Comparison of ENCODE assay signal across 9 cellular contexts in genomic region chr18:457120-457519, GRCh38. TPM values are rescaled to one million over a fixed set of nuclear protein-coding genes. Genes with fewer than 3 reads are reported as not detected.
DNase-seq lines count a peak whose midpoint lies in the region; ATAC-seq and TF ChIP-seq lines count a peak whose summit lies in the region.
"Had no signal": no experiment of that assay in that cellular context is flagged by ENCODE, and none has a peak within 500 bp of the region (broad histone marks: within the 10 kb centered on the region; RNA-seq: fewer than 3 reads in every experiment).

No MANE protein-coding gene starts in this region.

- H3K4me1 Mint-ChIP-seq in neural crest cell, result peaks cover 5% of the 10 kb centered on the region
- H3K4me1 Mint-ChIP-seq: activated naive CD4-positive, alpha-beta T cell treated with anti-CD3 and anti-CD28 coated beads, Interleukin-2, amount 50 U/mL, for 24 hours had no signal

- no peaks in the 10 kb centered on the region for H3K27me3 ChIP-seq in esophagus (ENCODE audit: control insufficient read depth in 1 of 2, insufficient read depth in 2 of 2, low read length in 2 of 2)

- no peaks in the 10 kb centered on the region for H3K9me3 ChIP-seq in esophagus (ENCODE audit: control insufficient read depth in 2 of 2, insufficient read depth in 1 of 2, low read depth in 1 of 2, low read length in 1 of 2)

- no peaks in the 10 kb centered on the region for H3K36me3 ChIP-seq in esophagus (ENCODE audit: control insufficient read depth in 2 of 2, insufficient read depth in 2 of 2, low read length in 1 of 2)

- H3K4me3 Mint-ChIP-seq in neural crest cell, result no peak overlapping the region
- H3K4me3 Mint-ChIP-seq: activated naive CD4-positive, alpha-beta T cell treated with anti-CD3 and anti-CD28 coated beads, Interleukin-2, amount 50 U/mL, for 24 hours had no signal

- TF ChIP-seq CTCF in AG10803 (conservative IDR thresholded peaks at IDR 0.05; ENCODE audit: low read length) (no peak), neural crest cell (conservative IDR thresholded peaks at IDR 0.05) (no peak)

- H3K4me3 ChIP-seq in AG10803 (ENCODE audit: low read length), result peak overlapping the region; percentile 43
- no peak overlapping the region for H3K4me3 ChIP-seq in esophagus (ENCODE audit: low read depth in 1 of 2, low read length in 2 of 2)

- H3K27me3 Mint-ChIP-seq in neural crest cell (ENCODE audit: low read depth), result peaks cover 7% of the 10 kb centered on the region

- H3K9me3 Mint-ChIP-seq in neural crest cell, result no peaks in the 10 kb centered on the region

- H3K27ac Mint-ChIP-seq in neural crest cell (ENCODE audit: unreplicated experiment), result peak overlapping the region; percentile 48
- H3K27ac Mint-ChIP-seq: activated naive CD4-positive, alpha-beta T cell treated with anti-CD3 and anti-CD28 coated beads, Interleukin-2, amount 50 U/mL, for 24 hours had no signal

- DNase-seq in AG10803 (ENCODE audit: low read depth) (peak; percentile 90), NCI-H524 treated with DMSO at 0.1 percent for 48 hours (lab: John Stamatoyannopoulos, UW) (peak; percentile 65), neural crest cell (ENCODE audit: low read depth, low spot score) (no peak), activated T-cell treated with anti-CD3 and anti-CD28 coated beads for 4 hours (no peak)

- no peaks in the 10 kb centered on the region for H3K4me1 ChIP-seq in esophagus (ENCODE audit: control insufficient read depth in 2 of 2, insufficient read depth in 2 of 2, low read length in 1 of 2)

- no peaks in the 10 kb centered on the region for H3K36me3 Mint-ChIP-seq in neural crest cell (ENCODE audit: low read depth)
- H3K36me3 Mint-ChIP-seq: activated naive CD4-positive, alpha-beta T cell treated with anti-CD3 and anti-CD28 coated beads, Interleukin-2, amount 50 U/mL, for 24 hours had no signal

- ATAC-seq in GM18858 (IDR thresholded peaks at IDR 0.05; ENCODE audit: unreplicated experiment), result no peak
- ATAC-seq in HG02571 (IDR thresholded peaks at IDR 0.05; ENCODE audit: unreplicated experiment), result no peak
- ATAC-seq in HG02610 (IDR thresholded peaks at IDR 0.05; ENCODE audit: unreplicated experiment), result no peak

- H3K27ac ChIP-seq in esophagus (ENCODE audit: low read depth in 2 of 2, low read length in 1 of 2), result peak overlapping the region; percentile 43 to 66

- 37 to 50% methylated on average over 9 of the region's 9 CpGs for WGBS in esophagus, 2 donors

RNA-seq across cellular contexts. Expression of gene COLEC12, which starts 43.4 kb away (rescaled TPM):
- polyA plus RNA-seq in esophagus, result 1 to 10 TPM in 1 of 2 donors, under 1 TPM in 1; 0.75 to 1.2 TPM
- 1.7 and 2.0 TPM in 2 replicates for total RNA-seq in neural crest cell

Comparison
In these comparisons a context has a peak if more than half of its experiments do, and no peak if none do; other contexts are left out.
1. DNase-seq: peak in AG10803 (single experiment) and NCI-H524 treated with DMSO at 0.1 percent for 48 hours (single experiment); none in neural crest cell (single experiment) and activated T-cell treated with anti-CD3 and anti-CD28 coated beads for 4 hours (single experiment).